ENCODE assay signal across 23 cellular contexts in genomic region chr22:31193092-31193491, GRCh38. TPM values are rescaled to one million over a fixed set of nuclear protein-coding genes. Genes with fewer than 3 reads are reported as not detected.
DNase-seq lines count a peak whose midpoint lies in the region; ATAC-seq and TF ChIP-seq lines count a peak whose summit lies in the region.
"Had no signal": no experiment of that assay in that cellular context is flagged by ENCODE, and none has a peak within 500 bp of the region (broad histone marks: within the 10 kb centered on the region; RNA-seq: fewer than 3 reads in every experiment).

No MANE protein-coding gene starts in this region.

- intact Hi-C loops in dorsolateral prefrontal cortex (cut with DNase I) (no loop called here), cardiac septum (cut with DNase I) (no loop called here)

- no peaks in the 10 kb centered on the region for H3K9me3 Mint-ChIP-seq in activated T-cell treated with anti-CD3 and anti-CD28 coated beads, Interleukin-2, amount 50 U/mL, for 24 hours
- no peaks in the 10 kb centered on the region for H3K9me3 Mint-ChIP-seq in nephron progenitor cell
- H3K9me3 Mint-ChIP-seq: activated naive CD8-positive, alpha-beta T cell treated with anti-CD3 and anti-CD28 coated beads for 36 hours; nephron; stimulated activated memory B cell treated with anti-CD40 and anti-IgM and Interleukin-4, amounts not matched to agents 10 μg/mL and 1 μg/mL and 100 μg/mL, for 72 hours had no signal

- DNase-seq in activated T-cell treated with anti-CD3 and anti-CD28 coated beads, Interleukin-2, amount 50 U/mL, for 24 hours = no peak
- DNase-seq in activated T-cell treated with anti-CD3 and anti-CD28 coated beads, Interleukin-2, amount 50 U/mL, for 1 hour = no peak
- DNase-seq in dorsolateral prefrontal cortex (peak in 8 of 10 donors; percentile 44 to 87 (median 66)), nephron progenitor cell (no peak), GOT3 (lab: John Stamatoyannopoulos, UW) (no peak), cardiac septum (ENCODE audit: low spot score) (no peak)
- DNase-seq: activated CD4-positive, alpha-beta T cell treated with anti-CD3 and anti-CD28 coated beads, Interleukin-2, amount 50 U/mL, for 4 hours; activated CD8-positive, alpha-beta memory T cell treated with anti-CD3 and anti-CD28 coated beads, Interleukin-2, amount 50 U/mL, for 4 hours; activated naive CD8-positive, alpha-beta T cell treated with anti-CD3 and anti-CD28 coated beads for 36 hours; COR-L47; midbrain; NCI-H1417 treated with DMSO at 0.1 percent for 48 hours; NCI-H524 treated with DMSO at 0.1 percent for 48 hours; RPMI8226; small intestine had no signal

- H3K27ac ChIP-seq in dorsolateral prefrontal cortex = peak overlapping the region in 18 of 59 donors; percentile 5 to 70 (median 43)
- H3K27ac ChIP-seq: thoracic aorta had no signal

- H3K27me3 ChIP-seq in dorsolateral prefrontal cortex = no peaks in the 10 kb centered on the region

- TF ChIP-seq CTCF in dorsolateral prefrontal cortex (IDR thresholded peaks at IDR 0.05 in 54 of 56, conservative IDR thresholded peaks at IDR 0.05 in 2 of 56; ENCODE audit: low read depth in 1 of 56, partially characterized antibody in 56 of 56) = no peak
- TF ChIP-seq CTCF in nephron progenitor cell (IDR thresholded peaks at IDR 0.05) = no peak

- ATAC-seq in HG02973 (IDR thresholded peaks at IDR 0.05; ENCODE audit: unreplicated experiment) = no peak
- no peak for ATAC-seq in HG02571 (IDR thresholded peaks at IDR 0.05; ENCODE audit: unreplicated experiment)
- ATAC-seq: SK-N-SH treated with all-trans-retinoic acid at 6 μM for 48 hours; stimulated activated memory B cell treated with anti-CD40 and anti-IgM and Interleukin-4, amounts not matched to agents 10 μg/mL and 1 μg/mL and 100 μg/mL, for 72 hours had no signal

- H3K27me3 Mint-ChIP-seq in activated T-cell treated with anti-CD3 and anti-CD28 coated beads, Interleukin-2, amount 50 U/mL, for 24 hours = no peaks in the 10 kb centered on the region
- no peaks in the 10 kb centered on the region for H3K27me3 Mint-ChIP-seq in nephron progenitor cell (ENCODE audit: low read depth, poor library complexity)
- H3K27me3 Mint-ChIP-seq: activated naive CD8-positive, alpha-beta T cell treated with anti-CD3 and anti-CD28 coated beads for 36 hours; stimulated activated memory B cell treated with anti-CD40 and anti-IgM and Interleukin-4, amounts not matched to agents 10 μg/mL and 1 μg/mL and 100 μg/mL, for 72 hours had no signal

- H3K36me3 Mint-ChIP-seq in activated T-cell treated with anti-CD3 and anti-CD28 coated beads, Interleukin-2, amount 50 U/mL, for 24 hours (ENCODE audit: low read depth) = peaks cover 59% of the 10 kb centered on the region
- peaks cover 32% of the 10 kb centered on the region for H3K36me3 Mint-ChIP-seq in nephron progenitor cell (ENCODE audit: low read depth)

- H3K4me1 Mint-ChIP-seq in activated T-cell treated with anti-CD3 and anti-CD28 coated beads, Interleukin-2, amount 50 U/mL, for 24 hours (ENCODE audit: low read depth) = no peaks in the 10 kb centered on the region
- peaks cover 14% of the 10 kb centered on the region for H3K4me1 Mint-ChIP-seq in nephron progenitor cell
- H3K4me1 Mint-ChIP-seq: activated naive CD8-positive, alpha-beta T cell treated with anti-CD3 and anti-CD28 coated beads for 36 hours; nephron; stimulated activated memory B cell treated with anti-CD40 and anti-IgM and Interleukin-4, amounts not matched to agents 10 μg/mL and 1 μg/mL and 100 μg/mL, for 72 hours had no signal

- no peak overlapping the region for H3K4me3 ChIP-seq in dorsolateral prefrontal cortex
- H3K4me3 ChIP-seq: thoracic aorta had no signal

- no peak overlapping the region for H3K4me3 Mint-ChIP-seq in activated T-cell treated with anti-CD3 and anti-CD28 coated beads, Interleukin-2, amount 50 U/mL, for 24 hours
- H3K4me3 Mint-ChIP-seq in nephron progenitor cell = no peak overlapping the region
- H3K4me3 Mint-ChIP-seq: activated naive CD8-positive, alpha-beta T cell treated with anti-CD3 and anti-CD28 coated beads for 36 hours; nephron; stimulated activated memory B cell treated with anti-CD40 and anti-IgM and Interleukin-4, amounts not matched to agents 10 μg/mL and 1 μg/mL and 100 μg/mL, for 72 hours had no signal

- peak overlapping the region; percentile 7 for H3K27ac Mint-ChIP-seq in activated T-cell treated with anti-CD3 and anti-CD28 coated beads, Interleukin-2, amount 50 U/mL, for 24 hours
- peak overlapping the region; percentile 63 for H3K27ac Mint-ChIP-seq in nephron progenitor cell
- H3K27ac Mint-ChIP-seq: activated naive CD8-positive, alpha-beta T cell treated with anti-CD3 and anti-CD28 coated beads for 36 hours; stimulated activated memory B cell treated with anti-CD40 and anti-IgM and Interleukin-4, amounts not matched to agents 10 μg/mL and 1 μg/mL and 100 μg/mL, for 72 hours had no signal

RNA-seq across cellular contexts. Expression of gene LIMK2, which starts 19.0 kb away (rescaled TPM):
- total RNA-seq in dorsolateral prefrontal cortex (100 to 1,000 TPM in 1 of 120 experiments, 10 to 100 TPM in 119; 16.4 to 108 (median 33.1) TPM), cardiac septum (13.1 TPM)

RNA-seq across cellular contexts. Expression of gene RNF185, which starts 33.1 kb away (rescaled TPM):
- total RNA-seq in dorsolateral prefrontal cortex (10 to 100 TPM; 22.8 to 55.7 (median 30.8) TPM), cardiac septum (21.3 TPM)

RNA-seq across cellular contexts. Expression of gene PLA2G3, which starts 52.8 kb away (rescaled TPM):
- total RNA-seq in dorsolateral prefrontal cortex = 1 to 10 TPM in 1 of 120 experiments, under 1 TPM in 41, not detected in 78; 0.15 to 1.2 (median 0.27) TPM
- total RNA-seq in cardiac septum = not detected
- total RNA-seq: A172; activated naive CD8-positive, alpha-beta T cell treated with anti-CD3 and anti-CD28 coated beads for 36 hours; glomerular endothelial cell; thoracic aorta had no signal

Comparison
In these comparisons a context has a peak if more than half of its experiments do, and no peak if none do; other contexts are left out.
1. DNase-seq: peak in dorsolateral prefrontal cortex (8 of 10); none in activated T-cell treated with anti-CD3 and anti-CD28 coated beads, Interleukin-2, amount 50 U/mL, for 24 hours (single experiment), activated T-cell treated with anti-CD3 and anti-CD28 coated beads, Interleukin-2, amount 50 U/mL, for 1 hour (single experiment), nephron progenitor cell (single experiment), GOT3 (single experiment) and cardiac septum (single experiment).